Comparison of ENCODE assay signal across 3 cellular contexts in genomic region chr12:108656247-108656646, GRCh38. TPM values are rescaled to one million over a fixed set of nuclear protein-coding genes. Genes with fewer than 3 reads are reported as not detected.
"Had no signal": no experiment of that assay in that cellular context is flagged by ENCODE, and none has a peak within 500 bp of the region (broad histone marks: within the 10 kb centered on the region; RNA-seq: fewer than 3 reads in every experiment).

No MANE protein-coding gene starts in this region.

RNA-seq across cellular contexts. Expression of gene SELPLG, which starts 22.6 kb away (rescaled TPM):
- total RNA-seq: progenitor cell of endocrine pancreas had no signal

RNA-seq across cellular contexts. Expression of gene TMEM119, which starts 58.4 kb away (rescaled TPM):
- total RNA-seq: progenitor cell of endocrine pancreas, renal cortical epithelial cell had no signal
- polyA plus RNA-seq: neural cell had no signal
